Comparison of ENCODE assay signal across 1 cellular context in the genomic region with DNA sequence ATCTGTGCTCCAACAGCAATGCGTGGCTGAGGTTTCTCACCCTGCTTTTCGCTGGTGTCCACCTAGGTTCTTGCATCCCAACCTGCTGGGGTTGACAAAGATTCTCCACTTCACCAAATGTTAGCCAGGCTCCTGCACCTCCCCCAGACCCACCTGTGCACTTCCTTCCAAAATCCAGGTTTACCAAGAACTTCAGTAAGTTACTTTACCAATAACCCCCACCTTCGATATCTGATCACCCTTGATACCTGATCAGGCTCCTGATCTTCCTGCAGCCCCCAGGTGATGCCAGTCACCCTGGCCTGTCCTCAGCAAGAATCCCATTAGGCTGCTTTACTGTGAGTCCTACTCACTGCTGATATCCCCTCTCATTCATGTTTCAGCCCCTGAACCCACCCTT.
TF ChIP-seq lines count a peak whose summit lies in the region.

No MANE protein-coding gene starts in this region.

TF ChIP-seq in SK-N-SH treated with all-trans-retinoic acid at 6 μM for 48 hours, 23 proteins besides CTCF, POLR2A, EP300 and RAD21:
- TF ChIP-seq TCF4 (CRISPR knock-in tag; IDR thresholded peaks at IDR 0.05; ENCODE audit: borderline replicate concordance) (no peak), BACH2 (CRISPR knock-in tag; IDR thresholded peaks at IDR 0.05; ENCODE audit: borderline replicate concordance) (no peak), POU6F1 (CRISPR knock-in tag; IDR thresholded peaks at IDR 0.05; ENCODE audit: borderline replicate concordance, low read depth) (no peak), ESRRG (CRISPR knock-in tag; IDR thresholded peaks at IDR 0.05) (no peak), PPARA (CRISPR knock-in tag; IDR thresholded peaks at IDR 0.05; ENCODE audit: borderline replicate concordance) (no peak), TSHZ2 (CRISPR knock-in tag; IDR thresholded peaks at IDR 0.05) (no peak), ZNF70 (CRISPR knock-in tag; IDR thresholded peaks at IDR 0.05) (no peak), ZC3H10 (CRISPR knock-in tag; IDR thresholded peaks at IDR 0.05) (no peak)
TF ChIP-seq in SK-N-SH treated with all-trans-retinoic acid at 6 μM for 48 hours: peak in this region for 0.
